In the genomic region with DNA sequence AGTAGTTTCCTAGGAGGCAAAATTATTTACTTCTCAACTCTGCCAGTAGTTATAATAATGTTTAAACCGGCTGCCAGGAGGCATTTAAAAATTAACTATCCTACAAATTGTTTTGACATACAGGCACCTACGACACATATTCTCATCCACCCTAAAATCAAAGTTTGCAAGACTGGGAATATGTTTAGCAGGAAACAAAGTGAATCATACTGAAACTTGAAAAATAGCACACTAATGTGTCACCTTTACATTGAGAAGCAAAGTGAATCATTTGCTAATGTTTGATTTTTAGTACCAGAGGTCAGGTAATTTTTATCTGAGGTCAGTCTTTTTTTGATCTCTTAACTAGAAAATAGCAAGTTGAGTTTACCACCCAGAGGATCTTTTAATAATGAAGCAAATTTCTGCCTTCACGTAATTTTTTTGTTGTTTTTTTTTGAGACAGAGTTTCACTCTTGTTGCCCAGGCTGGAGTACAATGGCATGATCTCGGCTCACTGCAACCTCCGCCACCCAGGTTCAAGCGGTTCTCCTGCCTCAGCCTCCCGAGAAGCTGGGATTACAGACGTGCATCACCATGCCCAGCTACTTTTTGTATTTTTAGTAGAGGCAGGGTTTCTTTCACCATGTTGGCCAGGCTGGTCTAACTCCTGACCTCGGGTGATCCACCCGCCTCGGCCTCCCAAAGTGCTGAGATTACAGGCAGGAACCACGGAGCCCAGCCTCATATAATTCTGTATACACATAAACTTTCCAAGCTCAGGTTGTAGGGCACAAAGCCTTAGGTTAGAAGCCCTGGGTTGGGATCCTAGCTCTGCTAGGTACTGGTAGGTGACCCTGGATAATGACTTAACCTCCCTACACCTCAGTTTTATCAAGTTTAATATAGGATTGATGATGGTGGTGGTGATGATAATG, we compare ENCODE assay signal across 10 cellular contexts.
DNase-seq lines count a peak whose midpoint lies in the region; ATAC-seq and TF ChIP-seq lines count a peak whose summit lies in the region.
"Had no signal": no experiment of that assay in that cellular context is flagged by ENCODE, and none has a peak within 500 bp of the region (broad histone marks: within the 10 kb centered on the region; RNA-seq: fewer than 3 reads in every experiment).

No MANE protein-coding gene starts in this region.

- peak; percentile 54 for ATAC-seq in GM19463 (IDR thresholded peaks at IDR 0.05; ENCODE audit: unreplicated experiment)
- ATAC-seq in GM19455 (IDR thresholded peaks at IDR 0.05; ENCODE audit: unreplicated experiment), result no peak
- ATAC-seq in HG03095 (IDR thresholded peaks at IDR 0.05; ENCODE audit: unreplicated experiment), result no peak

- H3K27me3 Mint-ChIP-seq in chondrocyte (ENCODE audit: low read depth), result no peaks in the 10 kb centered on the region
- H3K27me3 Mint-ChIP-seq: IgD-negative memory B cell had no signal

- peaks cover 19% of the 10 kb centered on the region for H3K4me1 Mint-ChIP-seq in chondrocyte (ENCODE audit: low read depth)

- H3K4me3 Mint-ChIP-seq in chondrocyte (ENCODE audit: unreplicated experiment), result no peak overlapping the region

- no peak overlapping the region for H3K27ac Mint-ChIP-seq in chondrocyte (ENCODE audit: unreplicated experiment)

- no peak overlapping the region for H3K4me3 ChIP-seq in AG10803 (ENCODE audit: low read length)
- H3K4me3 ChIP-seq: skin epidermis had no signal

- no peaks in the 10 kb centered on the region for H3K9me3 Mint-ChIP-seq in chondrocyte (ENCODE audit: low read depth)
- H3K9me3 Mint-ChIP-seq: IgD-negative memory B cell had no signal

- H3K36me3 Mint-ChIP-seq in chondrocyte (ENCODE audit: low read depth), result no peaks in the 10 kb centered on the region
- H3K36me3 Mint-ChIP-seq: IgD-negative memory B cell had no signal

- DNase-seq in AG10803 (ENCODE audit: low read depth) (peak; percentile 79), HS-5 (ENCODE audit: low read depth) (peak; percentile 91), fibroblast of gingiva (ENCODE audit: low read depth) (peak; percentile 24), T1000 (lab: John Stamatoyannopoulos, UW) (no peak), chondrocyte (ENCODE audit: low spot score) (no peak)

- no peak for TF ChIP-seq CTCF in AG10803 (conservative IDR thresholded peaks at IDR 0.05; ENCODE audit: low read length)
- TF ChIP-seq CTCF in chondrocyte (IDR thresholded peaks at IDR 0.05), result no peak

Comparison
In these comparisons a context has a peak if more than half of its experiments do, and no peak if none do; other contexts are left out.
1. DNase-seq: peak in AG10803 (single experiment), HS-5 (single experiment) and fibroblast of gingiva (single experiment); none in T1000 (single experiment) and chondrocyte (single experiment).